ENCODE assay signal across 8 cellular contexts in the genomic region with DNA sequence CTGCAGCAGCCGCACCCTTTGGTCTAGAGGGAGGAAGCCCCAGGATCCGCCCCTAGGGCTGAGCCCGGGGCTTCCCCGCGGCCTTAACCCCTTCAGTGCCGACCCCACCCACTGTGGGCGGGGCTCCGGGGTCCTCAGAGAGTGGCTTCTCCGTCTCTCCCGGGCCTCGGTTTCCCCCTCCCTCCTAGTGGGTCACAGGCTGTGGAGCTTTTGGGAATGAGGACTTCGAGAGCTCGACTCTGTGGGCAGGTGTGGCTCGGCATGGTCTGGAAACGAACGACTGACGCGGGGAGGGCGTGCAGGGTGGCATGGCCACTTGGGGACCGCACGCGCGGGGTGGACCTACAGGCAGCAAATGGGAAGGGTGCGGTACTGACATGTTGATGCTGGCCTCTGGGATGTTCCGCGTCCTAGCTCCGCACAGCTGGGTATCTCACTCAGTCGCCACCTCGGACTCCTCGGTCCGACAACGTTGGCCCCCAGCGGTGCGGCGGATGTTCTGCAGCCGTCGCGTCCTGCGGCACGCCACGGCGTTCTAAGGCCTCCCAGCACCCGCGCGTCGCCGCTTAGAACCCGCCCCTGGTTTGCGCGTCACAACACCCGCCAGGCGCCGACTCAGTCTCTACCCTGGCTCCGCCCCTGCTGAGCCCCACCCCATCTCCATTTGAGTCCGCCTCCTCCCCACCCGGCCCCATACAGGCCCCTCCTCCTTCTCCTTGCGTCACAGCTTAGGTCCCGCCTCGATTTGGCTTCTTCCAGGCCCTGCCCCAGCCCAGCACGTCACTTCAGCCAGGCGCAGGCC. TPM values are rescaled to one million over a fixed set of nuclear protein-coding genes. Genes with fewer than 3 reads are reported as not detected.
A peak's percentile ranks its signal among the peaks of the same experiment; 100 is the strongest.
DNase-seq lines count a peak whose midpoint lies in the region; ATAC-seq and TF ChIP-seq lines count a peak whose summit lies in the region.

A gene with protein sequence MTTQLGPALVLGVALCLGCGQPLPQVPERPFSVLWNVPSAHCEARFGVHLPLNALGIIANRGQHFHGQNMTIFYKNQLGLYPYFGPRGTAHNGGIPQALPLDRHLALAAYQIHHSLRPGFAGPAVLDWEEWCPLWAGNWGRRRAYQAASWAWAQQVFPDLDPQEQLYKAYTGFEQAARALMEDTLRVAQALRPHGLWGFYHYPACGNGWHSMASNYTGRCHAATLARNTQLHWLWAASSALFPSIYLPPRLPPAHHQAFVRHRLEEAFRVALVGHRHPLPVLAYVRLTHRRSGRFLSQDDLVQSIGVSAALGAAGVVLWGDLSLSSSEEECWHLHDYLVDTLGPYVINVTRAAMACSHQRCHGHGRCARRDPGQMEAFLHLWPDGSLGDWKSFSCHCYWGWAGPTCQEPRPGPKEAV (minus strand): TSS at position 570 of the 802 bp plus-strand sequence. CDS start 3,803 bp downstream, outside the sequence.
A gene with protein sequence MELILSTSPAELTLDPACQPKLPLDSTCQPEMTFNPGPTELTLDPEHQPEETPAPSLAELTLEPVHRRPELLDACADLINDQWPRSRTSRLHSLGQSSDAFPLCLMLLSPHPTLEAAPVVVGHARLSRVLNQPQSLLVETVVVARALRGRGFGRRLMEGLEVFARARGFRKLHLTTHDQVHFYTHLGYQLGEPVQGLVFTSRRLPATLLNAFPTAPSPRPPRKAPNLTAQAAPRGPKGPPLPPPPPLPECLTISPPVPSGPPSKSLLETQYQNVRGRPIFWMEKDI (minus strand): TSS at position 570 of the 802 bp plus-strand sequence. CDS start 1,942 bp downstream, outside the sequence.

- H3K27ac ChIP-seq in Karpas-422 (ENCODE audit: low read length) (peak within 1 kb of the TSS; percentile 44; the same call in 1 of the 2 replicates), fibroblast of lung (ENCODE audit: insufficient read depth, low read length) (peak within 1 kb of the TSS; percentile 92)

- H3K9me3 ChIP-seq in Karpas-422 (ENCODE audit: low read length), result no peaks in the 10 kb centered on the region
- no peaks in the 10 kb centered on the region for H3K9me3 ChIP-seq in fibroblast of lung (ENCODE audit: control insufficient read depth, insufficient read depth, low read depth, low read length)

- no peaks in the 10 kb centered on the region for H3K9me3 Mint-ChIP-seq in natural killer cell

- no peaks in the 10 kb centered on the region for H3K36me3 ChIP-seq in Karpas-422 (ENCODE audit: insufficient read depth, low read length)
- peaks cover 2% of the 10 kb centered on the region for H3K36me3 ChIP-seq in fibroblast of lung (ENCODE audit: control insufficient read depth, insufficient read depth, low read length)

- peak; percentile 98 for DNase-seq in Daoy (ENCODE audit: low read depth)
- DNase-seq in Karpas-422, result peak; percentile 100
- DNase-seq in RPMI7951 (ENCODE audit: low read depth), result peak; percentile 99
- peak; percentile 97 to 98 for DNase-seq in activated T-helper 1 cell treated with anti-CD3 and anti-CD28 coated beads, Interleukin-2, amount 50 U/mL, for 16 hours (ENCODE audit: low read depth in 1 of 2, low spot score in 1 of 2)
- DNase-seq in fibroblast of lung (ENCODE audit: low read depth in 2 of 2), result peak; percentile 99 to 100
- peak; percentile 99 for DNase-seq in natural killer cell
- peak; percentile 99 for DNase-seq in stimulated activated naive CD4-positive, alpha-beta T cell treated with Interleukin-2 at 50 U/mL for 16 hours (lab: John Stamatoyannopoulos, UW)

- no peaks in the 10 kb centered on the region for H4K20me1 ChIP-seq in Karpas-422 (ENCODE audit: insufficient read depth, low read depth, low read length)
- H4K20me1 ChIP-seq in fibroblast of lung (ENCODE audit: control insufficient read depth, extremely low read depth, insufficient read depth, low read length), result no peaks in the 10 kb centered on the region

- H3K9ac ChIP-seq in Karpas-422 (ENCODE audit: low read length), result peak within 1 kb of the TSS; percentile 91
- H3K9ac ChIP-seq in fibroblast of lung (ENCODE audit: insufficient read depth, low read length), result peak within 1 kb of the TSS; percentile 84

- H3K4me2 ChIP-seq in Karpas-422 (ENCODE audit: low read depth, low read length, poor library complexity, severe bottlenecking) (peak within 1 kb of the TSS; percentile 92), fibroblast of lung (ENCODE audit: extremely low read depth, insufficient read depth, low read length) (peak within 1 kb of the TSS; percentile 93)

- no peaks in the 10 kb centered on the region for H3K36me3 Mint-ChIP-seq in natural killer cell

- H3K27ac Mint-ChIP-seq in natural killer cell, result peak within 1 kb of the TSS; percentile 95 to 97

- no peaks in the 10 kb centered on the region for H3K27me3 ChIP-seq in Karpas-422 (ENCODE audit: low read length)
- H3K27me3 ChIP-seq in fibroblast of lung (ENCODE audit: control insufficient read depth, insufficient read depth, low read length), result no peaks in the 10 kb centered on the region

- H2AFZ ChIP-seq in Karpas-422 (ENCODE audit: low read length), result peak within 1 kb of the TSS; percentile 95
- H2AFZ ChIP-seq in fibroblast of lung (ENCODE audit: low read length), result peak within 1 kb of the TSS; percentile 96

- ATAC-seq in GM21825 (IDR thresholded peaks at IDR 0.05; ENCODE audit: unreplicated experiment), result peak; percentile 82
- ATAC-seq in natural killer cell, result peak; percentile 90 to 97 (median 91)

- no peaks in the 10 kb centered on the region for H3K27me3 Mint-ChIP-seq in natural killer cell (ENCODE audit: low read depth in 2 of 2)

- TF ChIP-seq CTCF in fibroblast of lung (conservative IDR thresholded peaks at IDR 0.05 in 1 of 2, IDR thresholded peaks at IDR 0.05 in 1 of 2; ENCODE audit: low read depth in 1 of 2, low read length in 2 of 2) (peak in 1 of 2 donors; percentile 2), natural killer cell (IDR thresholded peaks at IDR 0.05) (peak; percentile 45)

- intact Hi-C loops in natural killer cell (cut with micrococcal nuclease), result loop anchor here (1.0 to 5.0 kb wide), 3 partner anchors 38 to 61 kb away; a partner anchor contains a TSS

- H3K4me3 Mint-ChIP-seq in natural killer cell, result peak within 1 kb of the TSS; percentile 97

- H3K4me1 ChIP-seq in Karpas-422 (ENCODE audit: low read length) (peaks cover 21% of the 10 kb centered on the region), fibroblast of lung (ENCODE audit: control insufficient read depth, extremely low read depth, insufficient read depth, low read length) (peaks cover 15% of the 10 kb centered on the region)

- peaks cover 18 to 33% of the 10 kb centered on the region in 2 donors for H3K4me1 Mint-ChIP-seq in natural killer cell

- H3K79me2 ChIP-seq in Karpas-422 (ENCODE audit: low read length), result peaks cover 7% of the 10 kb centered on the region; the same call in 1 of the 2 replicates
- no peaks in the 10 kb centered on the region for H3K79me2 ChIP-seq in fibroblast of lung (ENCODE audit: control insufficient read depth, insufficient read depth, low read length)

- no peaks in the 10 kb centered on the region for H3K9me2 ChIP-seq in Karpas-422 (replicated peaks; ENCODE audit: insufficient read depth, low read length)

- H3K4me3 ChIP-seq in Karpas-422 (ENCODE audit: low read length) (peak within 1 kb of the TSS; percentile 93), fibroblast of lung (replicated peaks in 1 of 4; ENCODE audit: control extremely low read depth in 1 of 4, insufficient read depth in 1 of 4, low read depth in 3 of 4, low read length in 4 of 4) (peak within 1 kb of the TSS; percentile 65 to 92 (median 88))

RNA-seq across cellular contexts. Expression of the first gene that starts in this region (rescaled TPM):
- total RNA-seq in Daoy (2014; rRNA removed; shearing (Covaris generic)), result 2.6 and 3.7 TPM in 2 replicates
- 9.3 and 17.2 TPM in 2 replicates for total RNA-seq in Karpas-422 (2014; rRNA removed; shearing (Covaris generic); ENCODE audit: low replicate concordance)
- total RNA-seq in RPMI7951 (2014; rRNA removed; shearing (Covaris generic)), result 11.5 and 12.0 TPM in 2 replicates
- total RNA-seq in fibroblast of lung (5.6 and 7.4 TPM in 2 replicates), natural killer cell (1 to 10 TPM in 2 of 3 donors, under 1 TPM in 1; 0.93 to 2.0 (median 1.2) TPM)
- 3.0 and 3.2 TPM in 2 replicates for polyA plus RNA-seq in fibroblast of lung
- polyA plus RNA-seq in fibroblast of lung (2012), result 4.2 TPM in 2 replicates
- 4.3 and 5.3 TPM in 2 replicates for polyA minus RNA-seq in fibroblast of lung (ENCODE audit: low replicate concordance)

RNA-seq across cellular contexts. Expression of the second gene that starts in this region (rescaled TPM):
- total RNA-seq in Daoy (2014; rRNA removed; shearing (Covaris generic)), result 0.95 and 1.9 TPM in 2 replicates
- total RNA-seq in Karpas-422 (2014; rRNA removed; shearing (Covaris generic); ENCODE audit: low replicate concordance), result 18.1 and 20.3 TPM in 2 replicates
- total RNA-seq in RPMI7951 (2014; rRNA removed; shearing (Covaris generic)), result 14.6 and 16.1 TPM in 2 replicates
- total RNA-seq in fibroblast of lung (2.1 and 3.8 TPM in 2 replicates), natural killer cell (10 to 100 TPM; 22.2 to 30.3 (median 29.6) TPM)
- 3.1 and 4.3 TPM in 2 replicates for polyA plus RNA-seq in fibroblast of lung
- 8.2 and 10.3 TPM in 2 replicates for polyA plus RNA-seq in fibroblast of lung (2012)
- 68.8 and 72.9 TPM in 2 replicates for polyA minus RNA-seq in fibroblast of lung (ENCODE audit: low replicate concordance)

Comparison
In these comparisons a context has a peak if more than half of its experiments do, and no peak if none do; other contexts are left out.
1. Peak in every context shown above with its lines: DNase-seq, ATAC-seq, H3K4me3 ChIP-seq and H3K27ac ChIP-seq.